ENCODE assay signal across 9 cellular contexts in the genomic region with DNA sequence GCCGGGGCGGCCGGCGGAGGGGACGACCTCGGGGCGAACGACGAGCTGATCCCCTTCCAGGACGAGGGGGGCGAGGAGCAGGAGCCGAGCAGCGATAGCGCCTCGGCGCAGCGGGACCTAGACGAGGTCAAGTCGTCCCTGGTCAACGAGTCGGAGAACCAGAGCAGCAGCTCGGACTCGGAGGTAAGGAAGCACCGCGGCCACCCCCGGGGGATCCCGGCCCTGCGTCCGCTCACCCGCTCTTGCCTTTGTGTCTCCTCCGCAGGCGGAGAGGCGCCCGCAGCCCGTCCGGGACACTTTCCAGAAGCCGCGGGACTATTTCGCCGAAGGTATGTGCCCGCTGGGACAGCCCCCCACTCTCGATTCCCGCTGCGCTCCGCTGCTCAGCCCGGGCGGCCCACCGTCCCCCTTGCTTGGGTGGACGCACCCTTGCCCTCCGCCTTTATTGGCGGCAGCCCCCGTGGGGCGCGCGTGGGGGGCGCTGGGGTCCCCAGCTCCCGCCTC. TPM values are rescaled to one million over a fixed set of nuclear protein-coding genes. Genes with fewer than 3 reads are reported as not detected.
DNase-seq lines count a peak whose midpoint lies in the region; ATAC-seq and TF ChIP-seq lines count a peak whose summit lies in the region.
"Had no signal": no experiment of that assay in that cellular context is flagged by ENCODE, and none has a peak within 500 bp of the region (broad histone marks: within the 10 kb centered on the region; RNA-seq: fewer than 3 reads in every experiment).

No MANE protein-coding gene starts in this region.

- peaks cover 66% of the 10 kb centered on the region for H3K4me1 ChIP-seq in left ventricle myocardium inferior

- peak; percentile 65 for DNase-seq in D341Med (ENCODE audit: low spot score)
- no peak for DNase-seq in HL-60 (ENCODE audit: low read depth in 1 of 2, low spot score in 1 of 2)
- DNase-seq in activated naive CD8-positive, alpha-beta T cell treated with anti-CD3 and anti-CD28 coated beads for 36 hours = peak; percentile 21
- DNase-seq in left ventricle myocardium inferior = peak; percentile 40
- DNase-seq in retina = peak; percentile 84
- DNase-seq in mesenteric fat pad (ENCODE audit: low spot score) = no peak

- H3K27ac ChIP-seq in HL-60 (replicated peaks) (no peak overlapping the region), left ventricle myocardium inferior (replicated peaks) (peak overlapping the region; percentile 81)
- H3K27ac ChIP-seq: neutrophil had no signal

- no peaks in the 10 kb centered on the region for H3K9me3 Mint-ChIP-seq in activated naive CD8-positive, alpha-beta T cell treated with anti-CD3 and anti-CD28 coated beads for 36 hours

- H3K4me3 ChIP-seq in HL-60 (replicated peaks; ENCODE audit: insufficient read depth, low read length) (peak overlapping the region; percentile 22), left ventricle myocardium inferior (peak overlapping the region; percentile 80)

- H3K36me3 Mint-ChIP-seq in activated naive CD8-positive, alpha-beta T cell treated with anti-CD3 and anti-CD28 coated beads for 36 hours = no peaks in the 10 kb centered on the region

- H3K27ac Mint-ChIP-seq in activated naive CD8-positive, alpha-beta T cell treated with anti-CD3 and anti-CD28 coated beads for 36 hours = no peak overlapping the region

- H3K9me3 ChIP-seq in left ventricle myocardium inferior (replicated peaks) = no peaks in the 10 kb centered on the region
- H3K9me3 ChIP-seq: neutrophil had no signal

- H3K4me1 Mint-ChIP-seq in activated naive CD8-positive, alpha-beta T cell treated with anti-CD3 and anti-CD28 coated beads for 36 hours = peaks cover 4% of the 10 kb centered on the region

- TF ChIP-seq CTCF in HL-60 (IDR thresholded peaks at IDR 0.05; ENCODE audit: insufficient read depth, low read length) (no peak), left ventricle myocardium inferior (IDR thresholded peaks at IDR 0.05; ENCODE audit: borderline replicate concordance) (no peak)

- no peak for ATAC-seq in HG03342 (IDR thresholded peaks at IDR 0.05; ENCODE audit: unreplicated experiment)
- ATAC-seq in GM21737 (IDR thresholded peaks at IDR 0.05; ENCODE audit: unreplicated experiment) = no peak

- no peaks in the 10 kb centered on the region for H3K36me3 ChIP-seq in left ventricle myocardium inferior
- H3K36me3 ChIP-seq: neutrophil had no signal

- peaks cover 55% of the 10 kb centered on the region for H3K27me3 Mint-ChIP-seq in activated naive CD8-positive, alpha-beta T cell treated with anti-CD3 and anti-CD28 coated beads for 36 hours

- peak overlapping the region; percentile 32 for H3K4me3 Mint-ChIP-seq in activated naive CD8-positive, alpha-beta T cell treated with anti-CD3 and anti-CD28 coated beads for 36 hours

- H3K27me3 ChIP-seq in HL-60 (ENCODE audit: insufficient read depth, poor library complexity, severe bottlenecking) (peaks cover 39% of the 10 kb centered on the region), left ventricle myocardium inferior (ENCODE audit: low read depth) (no peaks in the 10 kb centered on the region)

- intact Hi-C loops in left ventricle myocardium inferior (cut with micrococcal nuclease) = loop anchor here (5.0 kb wide), 1 partner anchor 148 kb away; no protein-coding TSS in a partner anchor

RNA-seq across cellular contexts. Expression of a gene that starts 0.6 kb away (rescaled TPM):
- total RNA-seq in activated naive CD8-positive, alpha-beta T cell treated with anti-CD3 and anti-CD28 coated beads for 36 hours = under 1 TPM in 1 of 2 experiments, not detected in 1; 0.06 TPM
- total RNA-seq in left ventricle myocardium inferior (7.0 TPM), mesenteric fat pad (27.8 TPM)

Comparison
In these comparisons a context has a peak if more than half of its experiments do, and no peak if none do; other contexts are left out.
1. DNase-seq: peak in D341Med (single experiment), activated naive CD8-positive, alpha-beta T cell treated with anti-CD3 and anti-CD28 coated beads for 36 hours (single experiment), left ventricle myocardium inferior (single experiment) and retina (single experiment); none in HL-60 (0 of 2) and mesenteric fat pad (single experiment).